9 cellular contexts compared by ENCODE assay signal in the genomic region with DNA sequence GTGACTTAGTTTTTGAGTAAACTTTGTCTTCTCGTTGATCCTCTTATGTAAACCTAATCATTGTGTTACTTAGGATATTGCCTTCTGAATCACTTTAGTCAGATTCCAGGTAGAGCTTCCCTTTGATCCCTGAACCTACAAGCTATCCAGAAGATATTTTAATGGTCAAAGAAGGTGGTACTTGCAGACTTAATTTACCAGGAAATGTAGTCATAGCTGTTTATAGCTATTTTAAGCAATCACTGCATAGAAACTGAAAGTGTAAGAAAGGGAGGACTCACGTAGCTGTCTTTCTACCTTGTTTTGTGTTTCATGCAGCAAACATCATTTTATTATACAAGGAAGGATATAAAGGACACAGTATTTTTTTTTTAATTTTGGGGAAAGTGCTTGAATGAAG.
A peak's percentile ranks its signal among the peaks of the same experiment; 100 is the strongest.
DNase-seq lines count a peak whose midpoint lies in the region; ATAC-seq and TF ChIP-seq lines count a peak whose summit lies in the region.
"Had no signal": no experiment of that assay in that cellular context is flagged by ENCODE, and none has a peak within 500 bp of the region (broad histone marks: within the 10 kb centered on the region; RNA-seq: fewer than 3 reads in every experiment).

No MANE protein-coding gene starts in this region.

- H3K27me3 ChIP-seq in lower lobe of right lung (ENCODE audit: low read depth) (no peaks in the 10 kb centered on the region), thyroid gland (no peaks in the 10 kb centered on the region)

- peak overlapping the region; percentile 78 to 85 (median 81) for H3K4me3 Mint-ChIP-seq in T-cell

- intact Hi-C loops in lower lobe of right lung (cut with DNase I) (no loop called here), thyroid gland (cut with DNase I) (no loop called here)

- H3K27ac ChIP-seq in lower lobe of right lung (no peak overlapping the region), RWPE1 (no peak overlapping the region), thyroid gland (peak overlapping the region in 1 of 3 donors; percentile 3)

- H3K27ac Mint-ChIP-seq in T-cell, result peak overlapping the region; percentile 94 to 95

- ATAC-seq in GM18868 (IDR thresholded peaks at IDR 0.05; ENCODE audit: unreplicated experiment) (peak; percentile 94), HG02759 (IDR thresholded peaks at IDR 0.05; ENCODE audit: unreplicated experiment) (peak; percentile 92), T-cell (replicated peaks in 1 of 4) (peak; percentile 69 to 79 (median 72)), lower lobe of right lung (no peak)

- H3K4me3 ChIP-seq in lower lobe of right lung (peak overlapping the region; percentile 15), thyroid gland (replicated peaks in 1 of 3) (no peak overlapping the region)

- no peaks in the 10 kb centered on the region for H3K27me3 Mint-ChIP-seq in T-cell

- WGBS in thyroid gland, 2 donors, result 46 to 51% methylated on average over 2 of the region's 2 CpGs

- CTCF ChIA-PET in T-cell (lab: Charles Lee), result no interaction called here
- CTCF ChIA-PET in RWPE1 (lab: Yijun Ruan, JAX), result interaction anchor here (0.6 kb wide), 2 partner anchors 24 to 69 kb away, joined by 4 to 7 read pairs; no protein-coding TSS in a partner anchor

- H3K4me1 Mint-ChIP-seq in T-cell, result peaks cover 26 to 40% (median 35%) of the 10 kb centered on the region in 3 donors

- TF ChIP-seq CTCF in lower lobe of right lung (IDR thresholded peaks at IDR 0.05) (no peak), RWPE1 (conservative IDR thresholded peaks at IDR 0.05; ENCODE audit: low read depth) (no peak), thyroid gland (IDR thresholded peaks at IDR 0.05) (no peak)

- no peak for DNase-seq in T-cell
- no peak for DNase-seq in lower lobe of right lung
- DNase-seq in RWPE1 (ENCODE audit: low spot score), result no peak
- no peak for DNase-seq in thyroid gland
- no peak for DNase-seq in NK-92 (lab: John Stamatoyannopoulos, UW; ENCODE audit: unreplicated experiment)
- no peak for DNase-seq in NCI-H345 treated with DMSO at 0.1 percent for 48 hours (lab: John Stamatoyannopoulos, UW; ENCODE audit: unreplicated experiment)
- DNase-seq: left cardiac atrium had no signal

- H3K36me3 ChIP-seq in lower lobe of right lung (no peaks in the 10 kb centered on the region), thyroid gland (no peaks in the 10 kb centered on the region)

- peaks cover 20% of the 10 kb centered on the region for H3K36me3 Mint-ChIP-seq in T-cell

- no peaks in the 10 kb centered on the region for H3K4me1 ChIP-seq in lower lobe of right lung
- H3K4me1 ChIP-seq in thyroid gland, result peaks cover 0 to 7% of the 10 kb centered on the region in 2 donors

- POLR2A ChIA-PET in T-cell (lab: Charles Lee) (interaction anchor here (0.5 to 0.7 kb wide), 4 partner anchors 23 to 1271 kb away, joined by 3 to 7 read pairs (median 4); no protein-coding TSS in a partner anchor), RWPE1 (lab: Yijun Ruan, JAX; ENCODE audit: low non-redundant PET) (no interaction called here)

- no peaks in the 10 kb centered on the region for H3K9me3 ChIP-seq in lower lobe of right lung
- no peaks in the 10 kb centered on the region for H3K9me3 ChIP-seq in thyroid gland

- no peaks in the 10 kb centered on the region for H3K9me3 Mint-ChIP-seq in T-cell

- TF ChIP-seq POLR2A in thyroid gland (IDR thresholded peaks at IDR 0.05), result no peak

Comparison
In these comparisons a context has a peak if more than half of its experiments do, and no peak if none do; other contexts are left out.
1. ATAC-seq: peak in GM18868 (single experiment), HG02759 (single experiment) and T-cell (4 of 4); none in lower lobe of right lung (0 of 2).